ENCODE assay signal across 8 cellular contexts in the genomic region with DNA sequence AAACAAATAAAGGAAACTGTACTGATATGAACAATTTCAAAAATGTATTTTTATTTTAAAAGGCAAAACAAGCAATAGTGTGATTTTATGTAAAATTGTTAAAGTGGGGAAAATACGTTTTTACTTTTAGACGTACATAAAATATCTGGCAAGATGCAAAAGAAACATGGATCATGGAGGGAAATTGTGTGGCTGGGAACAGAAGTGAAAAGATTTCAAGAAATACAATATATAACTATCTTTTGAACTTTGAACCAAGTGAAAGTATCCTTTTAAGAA. TPM values are rescaled to one million over a fixed set of nuclear protein-coding genes. Genes with fewer than 3 reads are reported as not detected.
A peak's percentile ranks its signal among the peaks of the same experiment; 100 is the strongest.
DNase-seq lines count a peak whose midpoint lies in the region; ATAC-seq, FAIRE-seq and TF ChIP-seq lines count a peak whose summit lies in the region.

No MANE protein-coding gene starts in this region.

- H3K4me3 Mint-ChIP-seq in activated B cell treated with CpG ODN at 0.5 μM for 24 hours, result peak overlapping the region; percentile 81

- 0 to 13% methylated on average over 2 of the region's 2 CpGs for WGBS in gastroesophageal sphincter (ENCODE audit: low coverage in 1 of 2), 2 donors
- 19 to 52% (median 23%) methylated on average over 2 of the region's 2 CpGs for WGBS in small intestine, 3 donors

- no peak for TF ChIP-seq RAD21 in HCT116 (IDR thresholded peaks at IDR 0.05; ENCODE audit: low read depth)

- no peak overlapping the region for H2AFZ ChIP-seq in HCT116 (ENCODE audit: low read depth, low read length, poor library complexity, severe bottlenecking)

- H4K20me1 ChIP-seq in HCT116 (ENCODE audit: insufficient read depth), result no peaks in the 10 kb centered on the region

- peak overlapping the region; percentile 100 for H3K9ac ChIP-seq in HCT116 (ENCODE audit: low read length)

- no peak for DNase-seq in HCT116 (ENCODE audit: low read depth, low spot score)
- no peak for DNase-seq in activated B cell treated with CpG ODN at 0.5 μM for 24 hours
- peak; percentile 15 for DNase-seq in small intestine
- DNase-seq in SHP77 (lab: John Stamatoyannopoulos, UW), result no peak
- no peak for DNase-seq in NCI-H2171 (lab: John Stamatoyannopoulos, UW)
- no peak for DNase-seq in stimulated activated CD4-positive, alpha-beta T cell treated with anti-CD3 and anti-CD28 coated beads, Interleukin-4, amount 100 ng/mL, for 24 hours
- no peak for DNase-seq in AG20443 (ENCODE audit: low spot score)

- peaks cover 26% of the 10 kb centered on the region for H3K79me2 ChIP-seq in HCT116 (ENCODE audit: insufficient read depth, low read length)

- CTCF ChIA-PET in HCT116 (lab: Charles Lee) (no interaction called here), activated B cell treated with CpG ODN at 0.5 μM for 24 hours (lab: Charles Lee) (no interaction called here)

- H3K4me3 ChIP-seq in HCT116 (replicated peaks in 1 of 2; ENCODE audit: low read depth in 1 of 2, low read length in 2 of 2) (peak overlapping the region; percentile 67 to 73), gastroesophageal sphincter (peak overlapping the region in 1 of 2 donors; percentile 87), small intestine (ENCODE audit: low read depth in 1 of 2, low read length in 2 of 2) (no peak overlapping the region)

- H3K27me3 ChIP-seq in HCT116 (ENCODE audit: insufficient read depth, low read length) (no peaks in the 10 kb centered on the region), gastroesophageal sphincter (no peaks in the 10 kb centered on the region), small intestine (ENCODE audit: control insufficient read depth in 2 of 2, insufficient read depth in 2 of 2, low read length in 2 of 2) (no peaks in the 10 kb centered on the region)

- FAIRE-seq in small intestine (lab: Jason Lieb, UNC), result no peak

- H3K9me3 ChIP-seq in HCT116 (ENCODE audit: control insufficient read depth in 1 of 2, insufficient read depth in 1 of 2, low read depth in 1 of 2, low read length in 2 of 2) (no peaks in the 10 kb centered on the region), gastroesophageal sphincter (no peaks in the 10 kb centered on the region), small intestine (ENCODE audit: control insufficient read depth, low read depth) (no peaks in the 10 kb centered on the region)

- peaks cover 30% of the 10 kb centered on the region for H3K4me1 Mint-ChIP-seq in activated B cell treated with CpG ODN at 0.5 μM for 24 hours

- no peaks in the 10 kb centered on the region for H3K27me3 Mint-ChIP-seq in activated B cell treated with CpG ODN at 0.5 μM for 24 hours

- TF ChIP-seq CTCF in HCT116 (IDR thresholded peaks at IDR 0.05 in 2 of 3, conservative IDR thresholded peaks at IDR 0.05 in 1 of 3; ENCODE audit: borderline replicate concordance in 1 of 3, insufficient read depth in 1 of 3, low read depth in 2 of 3, low read length in 2 of 3), result no peak
- TF ChIP-seq CTCF in activated B cell treated with CpG ODN at 0.5 μM for 24 hours (IDR thresholded peaks at IDR 0.05), result no peak
- TF ChIP-seq CTCF in gastroesophageal sphincter (IDR thresholded peaks at IDR 0.05), result no peak

- no peaks in the 10 kb centered on the region for H3K36me3 ChIP-seq in HCT116 (ENCODE audit: control insufficient read depth in 1 of 2, insufficient read depth in 2 of 2, low read length in 2 of 2)
- no peaks in the 10 kb centered on the region for H3K36me3 ChIP-seq in gastroesophageal sphincter
- H3K36me3 ChIP-seq in small intestine (ENCODE audit: control insufficient read depth in 2 of 2, insufficient read depth in 2 of 2, low read length in 2 of 2), result no peaks in the 10 kb centered on the region

- TF ChIP-seq EP300 in gastroesophageal sphincter (IDR thresholded peaks at IDR 0.05), result no peak

- peak overlapping the region; percentile 94 for H3K4me2 ChIP-seq in HCT116 (ENCODE audit: low read length)

- BruUV-seq in HCT116 (replicated peaks; lab: Mats Ljungman, UMichigan), result no TSS peak

- RAD21 ChIA-PET in HCT116 (lab: Charles Lee; ENCODE audit: low non-redundant PET in 1 of 2, low total read pairs in 2 of 2, uncharacterized antibody in 2 of 2, unreplicated experiment in 2 of 2), result interaction anchor here in 1 of 2 experiments (0.6 kb wide), 1 partner anchor 37 kb away, joined by 4 read pairs; no protein-coding TSS in a partner anchor

- TF ChIP-seq POLR2A in HCT116 (IDR thresholded peaks at IDR 0.05; ENCODE audit: borderline replicate concordance, extremely low read depth, insufficient read depth, insufficient read length), result no peak
- TF ChIP-seq POLR2A in gastroesophageal sphincter (IDR thresholded peaks at IDR 0.05), result no peak

- H3K36me3 Mint-ChIP-seq in activated B cell treated with CpG ODN at 0.5 μM for 24 hours (ENCODE audit: low read depth), result peaks cover 2% of the 10 kb centered on the region

- H3K4me1 ChIP-seq in HCT116 (ENCODE audit: control insufficient read depth in 1 of 2, insufficient read depth in 2 of 2, low read length in 2 of 2) (peaks cover 24 to 48% of the 10 kb centered on the region in 2 experiments), gastroesophageal sphincter (peaks cover 2 to 37% (median 25%) of the 10 kb centered on the region in 3 donors), small intestine (ENCODE audit: control insufficient read depth in 2 of 2, insufficient read depth in 1 of 2, low read depth in 1 of 2, low read length in 1 of 2) (no peaks in the 10 kb centered on the region)

- intact Hi-C loops in HCT116 (cut with micrococcal nuclease) (loop anchor here (5.0 to 10.0 kb wide), 2 partner anchors 77 to 435 kb away; a partner anchor contains a TSS), activated B cell treated with CpG ODN at 0.5 μM for 24 hours (cut with micrococcal nuclease) (loop anchor here (5.0 to 10.0 kb wide), 8 partner anchors 92 to 1838 kb away; a partner anchor contains a TSS)

- peak overlapping the region; percentile 99; the same call in 1 of the 2 replicates for H3K27ac ChIP-seq in HCT116 (ENCODE audit: low read depth, low read length)
- H3K27ac ChIP-seq in gastroesophageal sphincter, result peak overlapping the region; percentile 89 to 100 (median 98)
- no peak overlapping the region for H3K27ac ChIP-seq in small intestine (ENCODE audit: low read depth in 1 of 2, low read length in 1 of 2)

- H3K9me2 ChIP-seq in HCT116 (ENCODE audit: insufficient read depth), result no peaks in the 10 kb centered on the region

- POLR2A ChIA-PET in HCT116 (lab: Charles Lee), result no interaction called here
- POLR2A ChIA-PET in activated B cell treated with CpG ODN at 0.5 μM for 24 hours (lab: Charles Lee), result interaction anchor here (0.6 to 1.8 kb wide), 6 partner anchors 30 to 236 kb away, joined by 3 to 14 read pairs (median 6); a partner anchor contains a TSS

- ATAC-seq in HCT116 (no peak), activated B cell treated with CpG ODN at 0.5 μM for 24 hours (ENCODE audit: low read depth) (no peak), gastroesophageal sphincter (no peak)

- no peaks in the 10 kb centered on the region for H3K9me3 Mint-ChIP-seq in activated B cell treated with CpG ODN at 0.5 μM for 24 hours

- peak overlapping the region; percentile 92 for H3K27ac Mint-ChIP-seq in activated B cell treated with CpG ODN at 0.5 μM for 24 hours

TF ChIP-seq in HCT116, 20 proteins besides CTCF, POLR2A, EP300 and RAD21 (continues in another document):
- TF ChIP-seq CEBPB (IDR thresholded peaks at IDR 0.05; ENCODE audit: low read depth) (no peak), TCF7L2 (IDR thresholded peaks at IDR 0.05; ENCODE audit: borderline replicate concordance, extremely low read depth, insufficient read depth, insufficient read length) (no peak), EGR1 (IDR thresholded peaks at IDR 0.05; ENCODE audit: low read depth) (no peak), POLR2AphosphoS5 (IDR thresholded peaks at IDR 0.05; ENCODE audit: low read depth, low read length) (no peak), EZH2phosphoT487 (IDR thresholded peaks at IDR 0.05; ENCODE audit: borderline replicate concordance) (no peak), ZFX (IDR thresholded peaks at IDR 0.05) (no peak), SRF (IDR thresholded peaks at IDR 0.05; ENCODE audit: low read depth) (no peak)
- TF ChIP-seq, protein P1, sequence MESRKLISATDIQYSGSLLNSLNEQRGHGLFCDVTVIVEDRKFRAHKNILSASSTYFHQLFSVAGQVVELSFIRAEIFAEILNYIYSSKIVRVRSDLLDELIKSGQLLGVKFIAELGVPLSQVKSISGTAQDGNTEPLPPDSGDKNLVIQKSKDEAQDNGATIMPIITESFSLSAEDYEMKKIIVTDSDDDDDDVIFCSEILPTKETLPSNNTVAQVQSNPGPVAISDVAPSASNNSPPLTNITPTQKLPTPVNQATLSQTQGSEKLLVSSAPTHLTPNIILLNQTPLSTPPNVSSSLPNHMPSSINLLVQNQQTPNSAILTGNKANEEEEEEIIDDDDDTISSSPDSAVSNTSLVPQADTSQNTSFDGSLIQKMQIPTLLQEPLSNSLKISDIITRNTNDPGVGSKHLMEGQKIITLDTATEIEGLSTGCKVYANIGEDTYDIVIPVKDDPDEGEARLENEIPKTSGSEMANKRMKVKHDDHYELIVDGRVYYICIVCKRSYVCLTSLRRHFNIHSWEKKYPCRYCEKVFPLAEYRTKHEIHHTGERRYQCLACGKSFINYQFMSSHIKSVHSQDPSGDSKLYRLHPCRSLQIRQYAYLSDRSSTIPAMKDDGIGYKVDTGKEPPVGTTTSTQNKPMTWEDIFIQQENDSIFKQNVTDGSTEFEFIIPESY (IDR thresholded peaks at IDR 0.05; ENCODE audit: extremely low read depth, insufficient replicate concordance, low read length), result no peak
- TF ChIP-seq, protein P2, sequence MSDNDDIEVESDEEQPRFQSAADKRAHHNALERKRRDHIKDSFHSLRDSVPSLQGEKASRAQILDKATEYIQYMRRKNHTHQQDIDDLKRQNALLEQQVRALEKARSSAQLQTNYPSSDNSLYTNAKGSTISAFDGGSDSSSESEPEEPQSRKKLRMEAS (IDR thresholded peaks at IDR 0.05), result no peak

RNA-seq across cellular contexts. Expression of a gene that starts 1.5 kb away (rescaled TPM):
- 18.1 TPM for total RNA-seq in HCT116 (2021; ENCODE audit: unreplicated experiment)
- 2.5 and 3.4 TPM in 2 replicates for polyA plus RNA-seq in HCT116 (2012)
- total RNA-seq in activated B cell treated with CpG ODN at 0.5 μM for 24 hours, result 4.0 and 4.3 TPM in 2 replicates
- 1 to 10 TPM; 1.4 to 3.7 (median 2.5) TPM for total RNA-seq in gastroesophageal sphincter
- 1 to 10 TPM in 2 of 3 donors, under 1 TPM in 1; 0.54 to 4.6 (median 1.3) TPM for polyA plus RNA-seq in small intestine

RNA-seq across cellular contexts. Expression of a gene that starts 30.3 kb away (rescaled TPM):
- total RNA-seq in HCT116 (2021; ENCODE audit: unreplicated experiment) (21.0 TPM), activated B cell treated with CpG ODN at 0.5 μM for 24 hours (8.1 TPM in 2 replicates), gastroesophageal sphincter (100 to 1,000 TPM in 1 of 4 donors, 10 to 100 TPM in 3; 41.1 to 106 (median 60.0) TPM)
- polyA plus RNA-seq in HCT116 (2012), result 9.6 and 12.2 TPM in 2 replicates
- polyA plus RNA-seq in small intestine, result 1 to 10 TPM; 1.1 to 7.9 (median 4.1) TPM

RNA-seq across cellular contexts. Expression of a gene that starts 36.1 kb away (rescaled TPM):
- total RNA-seq in HCT116 (2021; ENCODE audit: unreplicated experiment) (32.5 TPM), activated B cell treated with CpG ODN at 0.5 μM for 24 hours (9.3 and 10.9 TPM in 2 replicates), gastroesophageal sphincter (10 to 100 TPM; 16.6 to 39.3 (median 26.1) TPM)
- 23.2 and 27.6 TPM in 2 replicates for polyA plus RNA-seq in HCT116 (2012)
- 10 to 100 TPM; 57.2 to 92.7 (median 79.4) TPM for polyA plus RNA-seq in small intestine

Comparison
In these comparisons a context has a peak if more than half of its experiments do, and no peak if none do; other contexts are left out.
1. H3K27ac ChIP-seq: peak in HCT116 (single experiment) and gastroesophageal sphincter (4 of 4); none in small intestine (0 of 2).
2. H3K4me3 ChIP-seq: peak in HCT116 (2 of 2); none in small intestine (0 of 2).